12 cellular contexts compared by ENCODE assay signal in genomic region chr3:25339220-25339619, GRCh38.
"Had no signal": no experiment of that assay in that cellular context is flagged by ENCODE, and none has a peak within 500 bp of the region (broad histone marks: within the 10 kb centered on the region; RNA-seq: fewer than 3 reads in every experiment).

No MANE protein-coding gene starts in this region.

- H3K27ac Mint-ChIP-seq: activated naive CD8-positive, alpha-beta T cell treated with anti-CD3 and anti-CD28 coated beads for 36 hours; natural killer cell treated with Interleukin-12 subunit alpha and Interleukin-12 subunit beta and Interleukin-15 and Interleukin-18, amount 100 ng/mL, for 72 hours had no signal

- H3K4me1 ChIP-seq: breast epithelium, psoas muscle, vagina had no signal

- H3K4me1 Mint-ChIP-seq: activated naive CD8-positive, alpha-beta T cell treated with anti-CD3 and anti-CD28 coated beads for 36 hours had no signal

- H3K4me3 Mint-ChIP-seq: activated naive CD8-positive, alpha-beta T cell treated with anti-CD3 and anti-CD28 coated beads for 36 hours; activated T-cell treated with anti-CD3 and anti-CD28 coated beads, Interleukin-2, amount 50 U/mL, for 4 hours; natural killer cell treated with Interleukin-12 subunit alpha and Interleukin-12 subunit beta and Interleukin-15 and Interleukin-18, amount 100 ng/mL, for 72 hours had no signal

- H3K27ac ChIP-seq: breast epithelium, psoas muscle, vagina had no signal

- H3K4me3 ChIP-seq: breast epithelium, lung, psoas muscle, vagina had no signal

- H3K36me3 Mint-ChIP-seq: activated naive CD8-positive, alpha-beta T cell treated with anti-CD3 and anti-CD28 coated beads for 36 hours; natural killer cell treated with Interleukin-12 subunit alpha and Interleukin-12 subunit beta and Interleukin-15 and Interleukin-18, amount 100 ng/mL, for 72 hours had no signal

- H3K9me3 Mint-ChIP-seq: activated naive CD8-positive, alpha-beta T cell treated with anti-CD3 and anti-CD28 coated beads for 36 hours; activated T-cell treated with anti-CD3 and anti-CD28 coated beads, Interleukin-2, amount 50 U/mL, for 4 hours; natural killer cell treated with Interleukin-12 subunit alpha and Interleukin-12 subunit beta and Interleukin-15 and Interleukin-18, amount 100 ng/mL, for 72 hours had no signal

- H3K27me3 Mint-ChIP-seq: activated naive CD8-positive, alpha-beta T cell treated with anti-CD3 and anti-CD28 coated beads for 36 hours had no signal

- H3K27me3 ChIP-seq: breast epithelium, vagina had no signal

- ATAC-seq: activated T-cell treated with anti-CD3 and anti-CD28 coated beads, Interleukin-2, amount 50 U/mL, for 4 hours; left cardiac atrium; natural killer cell treated with Interleukin-12 subunit alpha and Interleukin-12 subunit beta and Interleukin-15 and Interleukin-18, amount 100 ng/mL, for 72 hours; psoas muscle had no signal

- H3K36me3 ChIP-seq: breast epithelium, vagina had no signal

- DNase-seq: activated CD4-positive, alpha-beta T cell treated with anti-CD3 and anti-CD28 coated beads for 1 hour; activated CD4-positive, alpha-beta T cell treated with anti-CD3 and anti-CD28 coated beads, Interleukin-2, amount 50 U/mL, for 48 hours; activated gamma-delta T cell treated with Interleukin-2 at 50 U/mL for 16 hours; activated naive CD8-positive, alpha-beta T cell treated with anti-CD3 and anti-CD28 coated beads for 36 hours; activated T-cell treated with anti-CD3 and anti-CD28 coated beads, Interleukin-2, amount 50 U/mL, for 4 hours; dermis blood vessel endothelial cell; left cardiac atrium; psoas muscle had no signal
